12 cellular contexts compared by ENCODE assay signal in the genomic region with DNA sequence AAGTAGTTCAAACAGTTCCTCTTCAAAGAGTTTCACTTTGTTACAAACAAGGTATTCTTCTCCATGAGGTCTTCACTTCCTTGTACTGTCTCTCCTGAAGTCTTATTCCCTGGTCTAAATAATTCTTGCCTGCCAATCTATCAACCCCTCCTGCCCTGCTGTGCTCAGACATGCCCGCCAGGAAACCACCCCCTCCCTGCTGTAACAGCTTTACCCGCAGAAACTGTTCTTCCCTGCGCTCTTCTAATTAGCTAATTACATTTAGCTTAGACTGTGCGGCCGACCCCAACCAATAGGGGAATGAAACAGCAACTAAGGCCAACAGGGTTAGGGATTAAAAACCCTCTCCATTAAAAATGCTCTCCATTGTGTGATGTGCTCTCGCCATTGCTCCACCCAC. TPM values are rescaled to one million over a fixed set of nuclear protein-coding genes. Genes with fewer than 3 reads are reported as not detected.
A peak's percentile ranks its signal among the peaks of the same experiment; 100 is the strongest.
DNase-seq lines count a peak whose midpoint lies in the region; ATAC-seq and TF ChIP-seq lines count a peak whose summit lies in the region.
"Had no signal": no experiment of that assay in that cellular context is flagged by ENCODE, and none has a peak within 500 bp of the region (broad histone marks: within the 10 kb centered on the region; RNA-seq: fewer than 3 reads in every experiment).

No MANE protein-coding gene starts in this region.

- peaks cover 10% of the 10 kb centered on the region for H3K4me1 ChIP-seq in OCI-LY3 (ENCODE audit: low read length)
- H3K4me1 ChIP-seq in esophagus squamous epithelium = peaks cover 0 to 9% (median 0%) of the 10 kb centered on the region in 3 donors

- H3K4me3 Mint-ChIP-seq in stimulated activated naive CD8-positive, alpha-beta T cell treated with anti-CD3 and anti-CD28 coated beads, Interleukin-15, Interleukin-2, amounts not matched to agents 100 ng/mL and 50 ng/mL, for 24 hours = peak overlapping the region; percentile 8
- no peak overlapping the region for H3K4me3 Mint-ChIP-seq in osteocyte (ENCODE audit: unreplicated experiment)
- H3K4me3 Mint-ChIP-seq: activated naive CD4-positive, alpha-beta T cell treated with anti-CD3 and anti-CD28 coated beads, Interleukin-2, amount 10 ng/mL, durations not matched to agents 7 days and 5 days had no signal

- H3K27me3 Mint-ChIP-seq in stimulated activated naive CD8-positive, alpha-beta T cell treated with anti-CD3 and anti-CD28 coated beads, Interleukin-15, Interleukin-2, amounts not matched to agents 100 ng/mL and 50 ng/mL, for 24 hours = peaks cover 8% of the 10 kb centered on the region
- H3K27me3 Mint-ChIP-seq in osteocyte (ENCODE audit: unreplicated experiment) = peaks cover 8% of the 10 kb centered on the region
- H3K27me3 Mint-ChIP-seq: activated naive CD4-positive, alpha-beta T cell treated with anti-CD3 and anti-CD28 coated beads, Interleukin-2, amount 10 ng/mL, durations not matched to agents 7 days and 5 days had no signal

- H3K79me2 ChIP-seq in OCI-LY3 (ENCODE audit: low read length) = no peaks in the 10 kb centered on the region

- 16 to 21% methylated on average over 6 of the region's 6 CpGs for WGBS in esophagus squamous epithelium, 2 donors

- H2AFZ ChIP-seq in OCI-LY3 (ENCODE audit: low read depth, low read length) = peak overlapping the region; percentile 98

- H3K36me3 ChIP-seq in OCI-LY3 (replicated peaks; ENCODE audit: low read depth, low read length) (no peaks in the 10 kb centered on the region), esophagus squamous epithelium (no peaks in the 10 kb centered on the region)

- no peak for TF ChIP-seq CTCF in OCI-LY3 (IDR thresholded peaks at IDR 0.05; ENCODE audit: low read depth, low read length)
- no peak for TF ChIP-seq CTCF in epithelial cell of esophagus (IDR thresholded peaks at IDR 0.05; ENCODE audit: insufficient read depth, low read depth, low read length, missing control alignments)
- TF ChIP-seq CTCF in esophagus squamous epithelium (IDR thresholded peaks at IDR 0.05) = peak in 1 of 6 experiments; percentile 33
- TF ChIP-seq CTCF in osteocyte (IDR thresholded peaks at IDR 0.05) = no peak

- peaks cover 7% of the 10 kb centered on the region for H3K4me1 Mint-ChIP-seq in stimulated activated naive CD8-positive, alpha-beta T cell treated with anti-CD3 and anti-CD28 coated beads, Interleukin-15, Interleukin-2, amounts not matched to agents 100 ng/mL and 50 ng/mL, for 24 hours (ENCODE audit: low read depth)
- H3K4me1 Mint-ChIP-seq in osteocyte (ENCODE audit: unreplicated experiment) = no peaks in the 10 kb centered on the region

- peak overlapping the region; percentile 67 for H3K4me2 ChIP-seq in OCI-LY3 (ENCODE audit: low read length)

- peak overlapping the region; percentile 58 for H3K4me3 ChIP-seq in OCI-LY3 (ENCODE audit: low read length)
- H3K4me3 ChIP-seq in epithelial cell of esophagus (ENCODE audit: low read length) = no peak overlapping the region
- no peak overlapping the region for H3K4me3 ChIP-seq in esophagus squamous epithelium

- no peak for TF ChIP-seq POLR2A in esophagus squamous epithelium (IDR thresholded peaks at IDR 0.05)

- DNase-seq in stimulated activated naive CD8-positive, alpha-beta T cell treated with anti-CD3 and anti-CD28 coated beads, Interleukin-15, Interleukin-2, amounts not matched to agents 100 U/mL and 50 U/mL, for 24 hours = no peak
- DNase-seq in epithelial cell of esophagus (ENCODE audit: low read depth) (peak; percentile 77), esophagus squamous epithelium (lab: John Stamatoyannopoulos, UW) (no peak), osteocyte (ENCODE audit: extremely low spot score, unreplicated experiment) (no peak), cortex of kidney (lab: John Stamatoyannopoulos, UW) (no peak), HK-2 (ENCODE audit: unreplicated experiment) (no peak)
- DNase-seq: activated naive CD4-positive, alpha-beta T cell treated with anti-CD3 and anti-CD28 coated beads, Interleukin-2, amount 10 ng/mL, durations not matched to agents 7 days and 5 days; dorsolateral prefrontal cortex; stimulated activated CD4-positive, alpha-beta T cell treated with anti-CD3 and anti-CD28 coated beads, Interleukin-12 subunit alpha, Interleukin-12 subunit beta, amount 100 ng/mL, for 4 hours had no signal

- no peaks in the 10 kb centered on the region for H4K20me1 ChIP-seq in OCI-LY3 (ENCODE audit: insufficient read depth, low read length)

- H3K9me3 Mint-ChIP-seq in stimulated activated naive CD8-positive, alpha-beta T cell treated with anti-CD3 and anti-CD28 coated beads, Interleukin-15, Interleukin-2, amounts not matched to agents 100 ng/mL and 50 ng/mL, for 24 hours = peaks cover 3% of the 10 kb centered on the region
- peaks cover 26% of the 10 kb centered on the region for H3K9me3 Mint-ChIP-seq in osteocyte (ENCODE audit: unreplicated experiment)

- H3K27ac ChIP-seq in OCI-LY3 (ENCODE audit: low read length) = no peak overlapping the region
- peak overlapping the region in 2 of 4 donors; percentile 10 to 30 for H3K27ac ChIP-seq in esophagus squamous epithelium
- H3K27ac ChIP-seq: C4-2B had no signal

- H3K36me3 Mint-ChIP-seq in stimulated activated naive CD8-positive, alpha-beta T cell treated with anti-CD3 and anti-CD28 coated beads, Interleukin-15, Interleukin-2, amounts not matched to agents 100 ng/mL and 50 ng/mL, for 24 hours (ENCODE audit: low read depth) = no peaks in the 10 kb centered on the region
- H3K36me3 Mint-ChIP-seq in osteocyte (ENCODE audit: unreplicated experiment) = no peaks in the 10 kb centered on the region
- H3K36me3 Mint-ChIP-seq: activated naive CD4-positive, alpha-beta T cell treated with anti-CD3 and anti-CD28 coated beads, Interleukin-2, amount 10 ng/mL, durations not matched to agents 7 days and 5 days had no signal

- no peak overlapping the region for H3K27ac Mint-ChIP-seq in stimulated activated naive CD8-positive, alpha-beta T cell treated with anti-CD3 and anti-CD28 coated beads, Interleukin-15, Interleukin-2, amounts not matched to agents 100 ng/mL and 50 ng/mL, for 24 hours
- no peak overlapping the region for H3K27ac Mint-ChIP-seq in osteocyte (ENCODE audit: unreplicated experiment)
- H3K27ac Mint-ChIP-seq: activated naive CD4-positive, alpha-beta T cell treated with anti-CD3 and anti-CD28 coated beads, Interleukin-2, amount 10 ng/mL, durations not matched to agents 7 days and 5 days had no signal

- H3K27me3 ChIP-seq in OCI-LY3 (ENCODE audit: low read depth, low read length) (no peaks in the 10 kb centered on the region), esophagus squamous epithelium (no peaks in the 10 kb centered on the region)
- H3K27me3 ChIP-seq: dorsolateral prefrontal cortex had no signal

- ATAC-seq in stimulated activated naive CD8-positive, alpha-beta T cell treated with anti-CD3 and anti-CD28 coated beads, Interleukin-15, Interleukin-2, amounts not matched to agents 100 U/mL and 50 U/mL, for 24 hours = no peak

- intact Hi-C loops in esophagus squamous epithelium (cut with DNase I) = no loop called here

- H3K9ac ChIP-seq in OCI-LY3 (ENCODE audit: low read length) = peak overlapping the region; percentile 39; the same call in 1 of the 2 replicates

- H3K9me3 ChIP-seq in OCI-LY3 (ENCODE audit: insufficient read depth, low read length) (no peaks in the 10 kb centered on the region), esophagus squamous epithelium (peaks cover 0 to 17% (median 4%) of the 10 kb centered on the region in 3 donors)

RNA-seq across cellular contexts. Expression of a gene that starts 46.7 kb away (rescaled TPM):
- total RNA-seq in esophagus squamous epithelium (10 to 100 TPM; 10.8 to 18.5 (median 13.5) TPM), osteocyte (15.3 and 16.0 TPM in 2 replicates)

RNA-seq across cellular contexts. Expression of a gene that starts 47.0 kb away (rescaled TPM):
- total RNA-seq in esophagus squamous epithelium (10 to 100 TPM; 26.3 to 45.6 (median 34.0) TPM), osteocyte (15.1 and 15.6 TPM in 2 replicates)
